7 cellular contexts compared by ENCODE assay signal in genomic region chr16:67665598-67665997, GRCh38. TPM values are rescaled to one million over a fixed set of nuclear protein-coding genes. Genes with fewer than 3 reads are reported as not detected.
DNase-seq lines count a peak whose midpoint lies in the region; ATAC-seq, FAIRE-seq and TF ChIP-seq lines count a peak whose summit lies in the region.
"Had no signal": no experiment of that assay in that cellular context is flagged by ENCODE, and none has a peak within 500 bp of the region (broad histone marks: within the 10 kb centered on the region; RNA-seq: fewer than 3 reads in every experiment).

No MANE protein-coding gene starts in this region.

- FAIRE-seq in kidney (lab: Jason Lieb, UNC): no peak

- no peak for ATAC-seq in HG03139 (IDR thresholded peaks at IDR 0.05; ENCODE audit: unreplicated experiment)

- H3K4me1 ChIP-seq in BE2C: peaks cover 5% of the 10 kb centered on the region
- H3K4me1 ChIP-seq in SJCRH30: no peaks in the 10 kb centered on the region
- peaks cover 11 to 31% of the 10 kb centered on the region in 2 donors for H3K4me1 ChIP-seq in kidney (ENCODE audit: control insufficient read depth in 1 of 2, insufficient read depth in 1 of 2, low read depth in 1 of 2, low read length in 2 of 2)

- no peaks in the 10 kb centered on the region for H3K36me3 ChIP-seq in BE2C
- H3K36me3 ChIP-seq in SJCRH30: no peaks in the 10 kb centered on the region
- peaks cover 0 to 3% of the 10 kb centered on the region in 2 donors for H3K36me3 ChIP-seq in kidney (ENCODE audit: control insufficient read depth in 1 of 2, insufficient read depth in 2 of 2, low read length in 2 of 2)

- peak overlapping the region; percentile 69 for H3K4me3 ChIP-seq in BE2C (ENCODE audit: low read depth, low read length)
- H3K4me3 ChIP-seq in SJCRH30: peak overlapping the region; percentile 55
- peak overlapping the region; percentile 28 to 79 for H3K4me3 ChIP-seq in kidney (ENCODE audit: low read length in 2 of 2)

- H3K9ac ChIP-seq in kidney (ENCODE audit: low read length in 2 of 2): peak overlapping the region in 1 of 2 donors; percentile 3

- intact Hi-C loops in kidney (cut with DNase I): no loop called here

- H3K9me3 ChIP-seq in BE2C (no peaks in the 10 kb centered on the region), SJCRH30 (replicated peaks) (no peaks in the 10 kb centered on the region), kidney (ENCODE audit: control insufficient read depth in 1 of 2, low read length in 2 of 2) (no peaks in the 10 kb centered on the region)

- DNase-seq in BE2C: no peak
- no peak for DNase-seq in SJCRH30
- no peak for DNase-seq in kidney
- no peak for DNase-seq in DMS153 treated with DMSO at 0.1 percent for 48 hours (lab: John Stamatoyannopoulos, UW; ENCODE audit: unreplicated experiment)
- no peak for DNase-seq in cerebellar cortex (ENCODE audit: low spot score)
- DNase-seq: NCI-H2107 had no signal

- TF ChIP-seq CTCF in BE2C (IDR thresholded peaks at IDR 0.05; ENCODE audit: low read depth, low read length) (no peak), kidney (IDR thresholded peaks at IDR 0.05; ENCODE audit: borderline replicate concordance, extremely low read depth, insufficient read depth) (no peak)

- H3K27ac ChIP-seq in SJCRH30 (no peak overlapping the region), kidney (ENCODE audit: low read depth in 2 of 2, low read length in 2 of 2) (no peak overlapping the region)

- H3K27me3 ChIP-seq in BE2C (no peaks in the 10 kb centered on the region), SJCRH30 (no peaks in the 10 kb centered on the region)

RNA-seq across cellular contexts. Expression of gene ENKD1, which starts 1.0 kb away (rescaled TPM):
- polyA plus RNA-seq in BE2C (2012; ENCODE audit: insufficient read depth, insufficient read length, low read depth): 56.8 TPM
- 2.5 and 3.0 TPM in 2 replicates for total RNA-seq in SJCRH30 (2014; rRNA removed; shearing (Covaris generic))
- 30.2 TPM for total RNA-seq in kidney
- polyA plus RNA-seq in kidney (ENCODE audit: insufficient read depth, low read depth, low replicate concordance): 38.3 TPM

RNA-seq across cellular contexts. Expression of gene C16orf86, which starts 1.0 kb away (rescaled TPM):
- polyA plus RNA-seq in BE2C (2012; ENCODE audit: insufficient read depth, insufficient read length, low read depth): 12.9 TPM
- total RNA-seq in SJCRH30 (2014; rRNA removed; shearing (Covaris generic)): 0.81 and 0.96 TPM in 2 replicates
- total RNA-seq in kidney: 6.6 TPM
- polyA plus RNA-seq in kidney (ENCODE audit: insufficient read depth, low read depth, low replicate concordance): 11.2 TPM

RNA-seq across cellular contexts. Expression of gene PARD6A, which starts 4.8 kb away (rescaled TPM):
- 83.9 TPM for polyA plus RNA-seq in BE2C (2012; ENCODE audit: insufficient read depth, insufficient read length, low read depth)
- 0.65 and 0.76 TPM in 2 replicates for total RNA-seq in SJCRH30 (2014; rRNA removed; shearing (Covaris generic))
- 6.1 TPM for total RNA-seq in kidney
- polyA plus RNA-seq in kidney (ENCODE audit: insufficient read depth, low read depth, low replicate concordance): 17.1 TPM

RNA-seq across cellular contexts. Expression of gene ACD, which starts 5.5 kb away (rescaled TPM):
- polyA plus RNA-seq in BE2C (2012; ENCODE audit: insufficient read depth, insufficient read length, low read depth): 88.4 TPM
- 13.7 and 15.5 TPM in 2 replicates for total RNA-seq in SJCRH30 (2014; rRNA removed; shearing (Covaris generic))
- 15.2 TPM for total RNA-seq in kidney
- 20.0 TPM for polyA plus RNA-seq in kidney (ENCODE audit: insufficient read depth, low read depth, low replicate concordance)

RNA-seq across cellular contexts. Expression of gene CARMIL2, which starts 20.7 kb away (rescaled TPM):
- 89.7 TPM for polyA plus RNA-seq in BE2C (2012; ENCODE audit: insufficient read depth, insufficient read length, low read depth)
- total RNA-seq in SJCRH30 (2014; rRNA removed; shearing (Covaris generic)): 0.43 TPM in 2 replicates
- total RNA-seq in kidney: 7.1 TPM
- polyA plus RNA-seq in kidney (ENCODE audit: insufficient read depth, low read depth, low replicate concordance): 0.30 TPM
